7 cellular contexts compared by ENCODE assay signal in genomic region chr16:56423584-56424403, GRCh38. TPM values are rescaled to one million over a fixed set of nuclear protein-coding genes. Genes with fewer than 3 reads are reported as not detected.
DNase-seq lines count a peak whose midpoint lies in the region; ATAC-seq lines count a peak whose summit lies in the region.

No MANE protein-coding gene starts in this region.

- H4K5ac ChIP-seq in mesendoderm (ENCODE audit: low read length), result no peak overlapping the region

- H2BK5ac ChIP-seq in mesendoderm (ENCODE audit: low read length), result no peak overlapping the region

- H3K56ac ChIP-seq in mesendoderm (ENCODE audit: low read length), result peak overlapping the region; percentile 93

- no CpG with 5 or more reads among the region's 7 CpGs for WGBS in mesendoderm (ENCODE audit: extremely low coverage, insufficient coverage, low lambda C conversion rate)

- no peak overlapping the region for H2BK15ac ChIP-seq in mesendoderm (replicated peaks; ENCODE audit: low read depth)

- H3K4ac ChIP-seq in mesendoderm (ENCODE audit: low read depth, low read length), result no peak overlapping the region

- peaks cover 11% of the 10 kb centered on the region for H3K79me1 ChIP-seq in mesendoderm (ENCODE audit: low read length)

- H2BK120ac ChIP-seq in mesendoderm (ENCODE audit: low read depth, low read length), result peak overlapping the region; percentile 82

- H3K4me1 ChIP-seq in mesendoderm (ENCODE audit: control insufficient read depth, low read depth, low read length), result peaks cover 16% of the 10 kb centered on the region

- no peak overlapping the region for H3K23ac ChIP-seq in mesendoderm (ENCODE audit: low read length)

- ATAC-seq in GM18868 (IDR thresholded peaks at IDR 0.05; ENCODE audit: unreplicated experiment) (peak; percentile 30), HG03520 (IDR thresholded peaks at IDR 0.05; ENCODE audit: unreplicated experiment) (no peak)

- no peak overlapping the region for H4K8ac ChIP-seq in mesendoderm (ENCODE audit: low read depth, low read length)

- H3K36me3 ChIP-seq in mesendoderm (ENCODE audit: control insufficient read depth, insufficient read depth, low read length), result no peaks in the 10 kb centered on the region

- peak overlapping the region; percentile 88 for H3K9ac ChIP-seq in mesendoderm (ENCODE audit: low read length)

- H3K27ac ChIP-seq in caudate nucleus (ENCODE audit: low read depth, low read length) (peak overlapping the region; percentile 6), mesendoderm (ENCODE audit: low read depth, low read length) (no peak overlapping the region)

- H2AK5ac ChIP-seq in mesendoderm (ENCODE audit: low read length), result no peak overlapping the region

- no peaks in the 10 kb centered on the region for H3K27me3 ChIP-seq in mesendoderm (ENCODE audit: insufficient read depth, low read length, poor library complexity)

- H3K4me2 ChIP-seq in mesendoderm (ENCODE audit: low read length), result peak overlapping the region; percentile 31

- DNase-seq in NAMALWA (ENCODE audit: low spot score) (peak; percentile 75), caudate nucleus (lab: John Stamatoyannopoulos, UW) (peak in 1 of 61 donors; percentile 26), mesendoderm (peak; percentile 44), NCI-H1105 (lab: John Stamatoyannopoulos, UW) (no peak), DMS 273 treated with DMSO at 0.1 percent for 48 hours (lab: John Stamatoyannopoulos, UW) (no peak)

- H3K18ac ChIP-seq in mesendoderm (ENCODE audit: low read length), result peak overlapping the region; percentile 100

- peaks cover 22% of the 10 kb centered on the region for H3K79me2 ChIP-seq in mesendoderm (ENCODE audit: control insufficient read depth, insufficient read depth, low read length)

- H3K4me3 ChIP-seq in mesendoderm (ENCODE audit: low read length), result peak overlapping the region; percentile 79

RNA-seq across cellular contexts. Expression of gene AMFR, which starts 1.6 kb away (rescaled TPM):
- polyA plus RNA-seq in mesendoderm (2013, experiment 1 of 2), result 11.4 TPM
- polyA plus RNA-seq in mesendoderm (2013, experiment 2 of 2), result 11.4 TPM

RNA-seq across cellular contexts. Expression of gene NUDT21, which starts 27.3 kb away (rescaled TPM):
- 199 TPM for polyA plus RNA-seq in mesendoderm (2013, experiment 1 of 2)
- polyA plus RNA-seq in mesendoderm (2013, experiment 2 of 2), result 206 TPM

RNA-seq across cellular contexts. Expression of gene OGFOD1, which starts 27.6 kb away (rescaled TPM):
- polyA plus RNA-seq in mesendoderm (2013, experiment 1 of 2), result 65.1 TPM
- polyA plus RNA-seq in mesendoderm (2013, experiment 2 of 2), result 65.5 TPM

Comparison
In these comparisons a context has a peak if more than half of its experiments do, and no peak if none do; other contexts are left out.
1. DNase-seq: peak in NAMALWA (single experiment) and mesendoderm (single experiment); none in NCI-H1105 (single experiment) and DMS 273 treated with DMSO at 0.1 percent for 48 hours (single experiment).